14 cellular contexts compared by ENCODE assay signal in the genomic region with DNA sequence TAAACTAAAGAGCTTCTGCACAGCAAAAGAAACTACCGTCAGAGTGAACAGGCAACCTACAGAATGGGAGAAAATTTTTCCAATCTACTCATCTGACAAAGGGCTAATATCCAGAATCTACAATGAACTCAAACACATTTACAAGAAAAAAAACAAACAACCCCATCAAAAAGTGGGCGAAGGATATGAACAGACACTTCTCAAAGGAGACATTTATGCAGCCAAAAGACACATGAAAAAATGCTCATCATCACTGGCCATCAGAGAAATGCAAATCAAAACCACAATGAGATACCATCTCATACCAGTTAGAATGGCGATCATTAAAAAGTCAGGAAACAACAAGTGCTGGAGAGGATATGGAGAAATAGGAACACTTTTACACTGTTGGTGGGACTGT. TPM values are rescaled to one million over a fixed set of nuclear protein-coding genes. Genes with fewer than 3 reads are reported as not detected.
"Had no signal": no experiment of that assay in that cellular context is flagged by ENCODE, and none has a peak within 500 bp of the region (broad histone marks: within the 10 kb centered on the region; RNA-seq: fewer than 3 reads in every experiment).

No MANE protein-coding gene starts in this region.

RNA-seq across cellular contexts. Expression of a gene that starts 15.7 kb away (rescaled TPM):
- total RNA-seq: activated naive CD4-positive, alpha-beta T cell treated with anti-CD3 and anti-CD28 coated beads for 36 hours; activated naive CD4-positive, alpha-beta T cell treated with anti-CD3 and anti-CD28 coated beads, Interleukin-2, amount 50 U/mL, for 72 hours; activated T-cell treated with anti-CD3 and anti-CD28 coated beads, Interleukin-2, amount 50 U/mL, for 4 hours; activated T-helper 1 cell treated with anti-CD3 and anti-CD28 coated beads, Interleukin-12 subunit alpha, Interleukin-12 subunit beta, Interleukin-2, Interleukin-4 antibody, amounts not matched to agents 30 ng/mL and 10 ng/mL and 1 ng/mL, durations not matched to agents 14 hours and 24 hours and 36 hours; activated T-helper 17 cell treated with anti-CD3 and anti-CD28 coated beads, Interleukin-2, amount 50 U/mL, for 72 hours; activated T-helper 2 cell treated with anti-CD3 and anti-CD28 coated beads, Interferon-gamma antibody, Interleukin-2, Interleukin-4, amounts not matched to agents 10 μg/mL and 5 μg/mL and 100 μg/mL, durations not matched to agents 14 hours and 24 hours and 36 hours; adrenal gland; aorta; ascending aorta; body of pancreas; cardiac muscle cell; cardiac septum; cerebellum; chondrocyte had no signal
- polyA plus RNA-seq: cardiac muscle cell had no signal

RNA-seq across cellular contexts. Expression of a gene that starts 42.3 kb away (rescaled TPM):
- total RNA-seq: cardiac muscle cell had no signal
- polyA plus RNA-seq: cardiac muscle cell had no signal
